13 cellular contexts compared by ENCODE assay signal in genomic region chr5:172898513-172899369, GRCh38.
DNase-seq lines count a peak whose midpoint lies in the region; ATAC-seq and TF ChIP-seq lines count a peak whose summit lies in the region.
"Had no signal": no experiment of that assay in that cellular context is flagged by ENCODE, and none has a peak within 500 bp of the region (broad histone marks: within the 10 kb centered on the region; RNA-seq: fewer than 3 reads in every experiment).

No MANE protein-coding gene starts in this region.

- peaks cover 15% of the 10 kb centered on the region for H3K4me1 Mint-ChIP-seq in activated naive CD4-positive, alpha-beta T cell treated with anti-CD3 and anti-CD28 coated beads, Interleukin-2, amount 10 ng/mL, durations not matched to agents 7 days and 5 days
- H3K4me1 Mint-ChIP-seq in activated naive CD4-positive, alpha-beta T cell treated with anti-CD3 and anti-CD28 coated beads for 36 hours (ENCODE audit: low read depth) = peaks cover 12% of the 10 kb centered on the region
- H3K4me1 Mint-ChIP-seq in natural killer cell treated with Interleukin-12 subunit alpha and Interleukin-12 subunit beta and Interleukin-15 and Interleukin-18, amount 100 ng/mL, for 72 hours (ENCODE audit: low read depth in 2 of 2) = peaks cover 14 to 26% of the 10 kb centered on the region in 2 donors

- no peak overlapping the region for H3K4me3 ChIP-seq in tibial artery
- no peak overlapping the region for H3K4me3 ChIP-seq in H7 (ENCODE audit: insufficient read depth, low read depth, low read length)

- no peak for DNase-seq in activated naive CD4-positive, alpha-beta T cell treated with anti-CD3 and anti-CD28 coated beads, Interleukin-2, amount 10 ng/mL, durations not matched to agents 7 days and 5 days
- DNase-seq in activated naive CD4-positive, alpha-beta T cell treated with anti-CD3 and anti-CD28 coated beads for 36 hours = no peak
- DNase-seq in epithelial cell of prostate (ENCODE audit: low read depth, low spot score) (no peak), tibial artery (no peak), H7 (no peak), GM19238 (ENCODE audit: insufficient read length, low spot score) (no peak)
- no peak for DNase-seq in natural killer cell treated with Interleukin-12 subunit alpha and Interleukin-12 subunit beta and Interleukin-15 and Interleukin-18, amount 100 ng/mL, for 72 hours (ENCODE audit: low spot score)
- DNase-seq: activated gamma-delta T cell treated with Interleukin-2 at 50 U/mL for 16 hours, EL, KBM-7, NCI-H2081 treated with DMSO at 0.1 percent for 48 hours, small intestine had no signal

- H3K36me3 Mint-ChIP-seq in activated naive CD4-positive, alpha-beta T cell treated with anti-CD3 and anti-CD28 coated beads, Interleukin-2, amount 10 ng/mL, durations not matched to agents 7 days and 5 days = peaks cover 10% of the 10 kb centered on the region
- peaks cover 5% of the 10 kb centered on the region for H3K36me3 Mint-ChIP-seq in activated naive CD4-positive, alpha-beta T cell treated with anti-CD3 and anti-CD28 coated beads for 36 hours (ENCODE audit: low read depth)
- H3K36me3 Mint-ChIP-seq in natural killer cell treated with Interleukin-12 subunit alpha and Interleukin-12 subunit beta and Interleukin-15 and Interleukin-18, amount 100 ng/mL, for 72 hours = no peaks in the 10 kb centered on the region

- H3K9me3 Mint-ChIP-seq in activated naive CD4-positive, alpha-beta T cell treated with anti-CD3 and anti-CD28 coated beads, Interleukin-2, amount 10 ng/mL, durations not matched to agents 7 days and 5 days = no peaks in the 10 kb centered on the region
- H3K9me3 Mint-ChIP-seq in activated naive CD4-positive, alpha-beta T cell treated with anti-CD3 and anti-CD28 coated beads for 36 hours = no peaks in the 10 kb centered on the region
- no peaks in the 10 kb centered on the region for H3K9me3 Mint-ChIP-seq in natural killer cell treated with Interleukin-12 subunit alpha and Interleukin-12 subunit beta and Interleukin-15 and Interleukin-18, amount 100 ng/mL, for 72 hours

- CTCF ChIA-PET in activated naive CD4-positive, alpha-beta T cell treated with anti-CD3 and anti-CD28 coated beads, Interleukin-2, amount 10 ng/mL, durations not matched to agents 7 days and 5 days (lab: Charles Lee) = interaction anchor here (1.2 to 2.5 kb wide), 4 partner anchors 34 to 185 kb away, joined by 3 to 13 read pairs (median 8); no protein-coding TSS in a partner anchor
- CTCF ChIA-PET in activated naive CD4-positive, alpha-beta T cell treated with anti-CD3 and anti-CD28 coated beads for 36 hours (lab: Charles Lee) = interaction anchor here (0.9 to 1.4 kb wide), 4 partner anchors 41 to 202 kb away, joined by 3 to 4 read pairs (median 3); no protein-coding TSS in a partner anchor

- H3K27ac ChIP-seq in epithelial cell of prostate (peak overlapping the region; percentile 100), tibial artery (peak overlapping the region; percentile 92 to 96)

- TF ChIP-seq CTCF in tibial artery (IDR thresholded peaks at IDR 0.05) = no peak

- H3K27me3 Mint-ChIP-seq in activated naive CD4-positive, alpha-beta T cell treated with anti-CD3 and anti-CD28 coated beads, Interleukin-2, amount 10 ng/mL, durations not matched to agents 7 days and 5 days = no peaks in the 10 kb centered on the region
- no peaks in the 10 kb centered on the region for H3K27me3 Mint-ChIP-seq in activated naive CD4-positive, alpha-beta T cell treated with anti-CD3 and anti-CD28 coated beads for 36 hours (ENCODE audit: low read depth)
- no peaks in the 10 kb centered on the region for H3K27me3 Mint-ChIP-seq in natural killer cell treated with Interleukin-12 subunit alpha and Interleukin-12 subunit beta and Interleukin-15 and Interleukin-18, amount 100 ng/mL, for 72 hours

- no peak overlapping the region for H3K4me3 Mint-ChIP-seq in activated naive CD4-positive, alpha-beta T cell treated with anti-CD3 and anti-CD28 coated beads, Interleukin-2, amount 10 ng/mL, durations not matched to agents 7 days and 5 days
- no peak overlapping the region for H3K4me3 Mint-ChIP-seq in activated naive CD4-positive, alpha-beta T cell treated with anti-CD3 and anti-CD28 coated beads for 36 hours
- H3K4me3 Mint-ChIP-seq in natural killer cell treated with Interleukin-12 subunit alpha and Interleukin-12 subunit beta and Interleukin-15 and Interleukin-18, amount 100 ng/mL, for 72 hours = no peak overlapping the region

- intact Hi-C loops in activated naive CD4-positive, alpha-beta T cell treated with anti-CD3 and anti-CD28 coated beads for 36 hours (cut with micrococcal nuclease) = no loop called here
- intact Hi-C loops in tibial artery (cut with DNase I; ENCODE audit: low total_unique reads) = no loop called here

- no peaks in the 10 kb centered on the region for H3K9me3 ChIP-seq in tibial artery

- H3K27me3 ChIP-seq in tibial artery = no peaks in the 10 kb centered on the region
- H3K27me3 ChIP-seq in H7 (ENCODE audit: control insufficient read depth, insufficient read depth, low read length) = no peaks in the 10 kb centered on the region

- peaks cover 10 to 69% (median 54%) of the 10 kb centered on the region in 4 donors for H3K4me1 ChIP-seq in tibial artery

- H3K27ac Mint-ChIP-seq in activated naive CD4-positive, alpha-beta T cell treated with anti-CD3 and anti-CD28 coated beads, Interleukin-2, amount 10 ng/mL, durations not matched to agents 7 days and 5 days = peak overlapping the region; percentile 72
- H3K27ac Mint-ChIP-seq in activated naive CD4-positive, alpha-beta T cell treated with anti-CD3 and anti-CD28 coated beads for 36 hours = no peak overlapping the region
- H3K27ac Mint-ChIP-seq in natural killer cell treated with Interleukin-12 subunit alpha and Interleukin-12 subunit beta and Interleukin-15 and Interleukin-18, amount 100 ng/mL, for 72 hours = peak overlapping the region; percentile 80 to 97

- no peak for ATAC-seq in natural killer cell treated with Interleukin-12 subunit alpha and Interleukin-12 subunit beta and Interleukin-15 and Interleukin-18, amount 100 ng/mL, for 72 hours
- no peak for ATAC-seq in GM18858 (IDR thresholded peaks at IDR 0.05; ENCODE audit: unreplicated experiment)

- H3K36me3 ChIP-seq in tibial artery = peaks cover 0 to 15% (median 5%) of the 10 kb centered on the region in 3 donors
- H3K36me3 ChIP-seq in H7 (replicated peaks; ENCODE audit: control insufficient read depth, insufficient read depth, low read length) = peaks cover 14% of the 10 kb centered on the region
